Comparison of ENCODE assay signal across 2 cellular contexts in genomic region chr7:85239114-85239513, GRCh38.
TF ChIP-seq lines count a peak whose summit lies in the region.

No MANE protein-coding gene starts in this region.

TF ChIP-seq in IMR-90, 13 proteins besides CTCF, POLR2A, EP300 and RAD21:
- no peak for TF ChIP-seq NFE2L2 (IDR thresholded peaks at IDR 0.05; ENCODE audit: low read depth, low read length)
- TF ChIP-seq ELK1 (IDR thresholded peaks at IDR 0.05; ENCODE audit: borderline replicate concordance, low read depth, low read length), result no peak
- no peak for TF ChIP-seq MAZ (IDR thresholded peaks at IDR 0.05; ENCODE audit: borderline replicate concordance, low read depth, low read length)
- TF ChIP-seq SMC3 (IDR thresholded peaks at IDR 0.05; ENCODE audit: low read depth, low read length), result no peak
- no peak for TF ChIP-seq FOS (IDR thresholded peaks at IDR 0.05; ENCODE audit: low read depth, low read length)
- TF ChIP-seq RFX5 (IDR thresholded peaks at IDR 0.05; ENCODE audit: low read depth, low read length), result no peak
- no peak for TF ChIP-seq RCOR1 (IDR thresholded peaks at IDR 0.05; ENCODE audit: insufficient replicate concordance, low read length)
- TF ChIP-seq MXI1 (IDR thresholded peaks at IDR 0.05; ENCODE audit: borderline replicate concordance, low read depth, low read length), result no peak
- TF ChIP-seq USF2 (IDR thresholded peaks at IDR 0.05; ENCODE audit: low read depth, low read length), result no peak
- TF ChIP-seq BHLHE40 (IDR thresholded peaks at IDR 0.05; ENCODE audit: low read depth, low read length), result no peak
- no peak for TF ChIP-seq MAFK (IDR thresholded peaks at IDR 0.05; ENCODE audit: low read depth, low read length)
- no peak for TF ChIP-seq CHD1 (IDR thresholded peaks at IDR 0.05; ENCODE audit: low read depth, low read length)

TF ChIP-seq in H1, 55 proteins besides CTCF, POLR2A, EP300 and RAD21:
- no peak for TF ChIP-seq EZH2 (IDR thresholded peaks at IDR 0.05; ENCODE audit: low read depth, low read length, severe bottlenecking)
- no peak for TF ChIP-seq SRF (IDR thresholded peaks at IDR 0.05; ENCODE audit: low read depth, low read length)
- TF ChIP-seq TEAD4 (IDR thresholded peaks at IDR 0.05; ENCODE audit: low read depth, low read length), result no peak
- TF ChIP-seq EGR1 (IDR thresholded peaks at IDR 0.05; ENCODE audit: borderline replicate concordance, low read depth, low read length), result no peak
- no peak for TF ChIP-seq HDAC6 (IDR thresholded peaks at IDR 0.05; ENCODE audit: low read depth, low read length)
- TF ChIP-seq SAP30 (IDR thresholded peaks at IDR 0.05; ENCODE audit: insufficient read depth, insufficient replicate concordance, low read length), result no peak
